Comparison of ENCODE assay signal across 11 cellular contexts in genomic region chr11:17267576-17267975, GRCh38. TPM values are rescaled to one million over a fixed set of nuclear protein-coding genes. Genes with fewer than 3 reads are reported as not detected.
DNase-seq lines count a peak whose midpoint lies in the region; ATAC-seq, FAIRE-seq and TF ChIP-seq lines count a peak whose summit lies in the region.
"Had no signal": no experiment of that assay in that cellular context is flagged by ENCODE, and none has a peak within 500 bp of the region (broad histone marks: within the 10 kb centered on the region; RNA-seq: fewer than 3 reads in every experiment).

No MANE protein-coding gene starts in this region.

- no peak overlapping the region for H3K9ac ChIP-seq in astrocyte (ENCODE audit: low read length)

- no peak overlapping the region for H3K4me2 ChIP-seq in astrocyte (ENCODE audit: low read length)

- peaks cover 1% of the 10 kb centered on the region for H3K27me3 Mint-ChIP-seq in astrocyte (ENCODE audit: low read depth, unreplicated experiment)

- H3K4me3 ChIP-seq in astrocyte (ENCODE audit: insufficient read depth, low read depth, low read length), result no peak overlapping the region
- H3K4me3 ChIP-seq: thoracic aorta had no signal

- no peak overlapping the region for H3K4me3 Mint-ChIP-seq in astrocyte (ENCODE audit: unreplicated experiment)
- H3K4me3 Mint-ChIP-seq: neural crest cell had no signal

- H4K20me1 ChIP-seq in astrocyte (ENCODE audit: insufficient read depth, low read length), result no peaks in the 10 kb centered on the region

- no peaks in the 10 kb centered on the region for H3K9me3 ChIP-seq in astrocyte (ENCODE audit: insufficient read depth, low read depth, low read length)
- H3K9me3 ChIP-seq: thoracic aorta had no signal

- no peak for ATAC-seq in HG03521 (IDR thresholded peaks at IDR 0.05; ENCODE audit: unreplicated experiment)

- DNase-seq in GDM1 (lab: John Stamatoyannopoulos, UW) (peak; percentile 39), LHCN-M2 (ENCODE audit: low read depth) (peak; percentile 14), astrocyte (ENCODE audit: low read depth) (peak; percentile 85), non-pigmented ciliary epithelial cell (ENCODE audit: low read depth) (peak; percentile 89), substantia nigra (lab: John Stamatoyannopoulos, UW) (no peak), activated gamma-delta T cell (lab: John Stamatoyannopoulos, UW) (no peak)
- DNase-seq: NCI-H446 treated with DMSO at 0.1 percent for 48 hours; stimulated activated CD4-positive, alpha-beta T cell treated with anti-CD3 and anti-CD28 coated beads, Interleukin-2, amount 100 ng/mL, for 48 hours had no signal

- H3K27ac ChIP-seq in astrocyte (ENCODE audit: low read depth, low read length), result no peak overlapping the region
- H3K27ac ChIP-seq in substantia nigra (ENCODE audit: low read depth, low read length, poor library complexity, severe bottlenecking), result no peak overlapping the region
- H3K27ac ChIP-seq: thoracic aorta had no signal

- no peaks in the 10 kb centered on the region for H3K36me3 ChIP-seq in astrocyte (ENCODE audit: insufficient read depth, low read length)
- H3K36me3 ChIP-seq: thoracic aorta had no signal

- H2AFZ ChIP-seq in astrocyte (ENCODE audit: low read depth, low read length), result no peak overlapping the region

- FAIRE-seq in astrocyte (lab: Jason Lieb, UNC), result no peak

- no peaks in the 10 kb centered on the region for H3K79me2 ChIP-seq in astrocyte (ENCODE audit: insufficient read depth, low read length)

- H3K9me3 Mint-ChIP-seq in astrocyte (ENCODE audit: unreplicated experiment), result no peaks in the 10 kb centered on the region
- H3K9me3 Mint-ChIP-seq: neural crest cell had no signal

- H3K36me3 Mint-ChIP-seq in astrocyte (ENCODE audit: low read depth, unreplicated experiment), result no peaks in the 10 kb centered on the region

- H3K4me1 Mint-ChIP-seq in astrocyte (ENCODE audit: low read depth, unreplicated experiment), result peaks cover 7% of the 10 kb centered on the region
- H3K4me1 Mint-ChIP-seq: neural crest cell had no signal

- TF ChIP-seq CTCF in astrocyte (IDR thresholded peaks at IDR 0.05; ENCODE audit: insufficient read depth, low read depth, low read length), result no peak

- H3K27me3 ChIP-seq in astrocyte (ENCODE audit: insufficient read depth, low read length), result no peaks in the 10 kb centered on the region

- peak overlapping the region; percentile 82 for H3K27ac Mint-ChIP-seq in astrocyte (ENCODE audit: unreplicated experiment)

- peaks cover 6% of the 10 kb centered on the region for H3K4me1 ChIP-seq in astrocyte (ENCODE audit: insufficient read depth, low read length)

RNA-seq across cellular contexts. Expression of gene NUCB2, which starts 9.0 kb away (rescaled TPM):
- total RNA-seq in LHCN-M2 (2014; rRNA removed) (33.4 and 60.7 TPM in 2 replicates), astrocyte (71.2 and 72.4 TPM in 2 replicates)
- 52.7 TPM for polyA plus RNA-seq in LHCN-M2 (2012)

RNA-seq across cellular contexts. Expression of gene PIK3C2A, which starts 59.8 kb away (rescaled TPM):
- total RNA-seq in LHCN-M2 (2014; rRNA removed), result 23.3 and 24.9 TPM in 2 replicates
- 5.2 TPM for polyA plus RNA-seq in LHCN-M2 (2012)
- 73.4 and 84.9 TPM in 2 replicates for total RNA-seq in astrocyte

Comparison
In these comparisons a context has a peak if more than half of its experiments do, and no peak if none do; other contexts are left out.
1. DNase-seq: peak in GDM1 (single experiment), LHCN-M2 (single experiment), astrocyte (single experiment) and non-pigmented ciliary epithelial cell (single experiment); none in substantia nigra (0 of 49) and activated gamma-delta T cell (single experiment).